Comparison of ENCODE assay signal across 1 cellular context in the genomic region with DNA sequence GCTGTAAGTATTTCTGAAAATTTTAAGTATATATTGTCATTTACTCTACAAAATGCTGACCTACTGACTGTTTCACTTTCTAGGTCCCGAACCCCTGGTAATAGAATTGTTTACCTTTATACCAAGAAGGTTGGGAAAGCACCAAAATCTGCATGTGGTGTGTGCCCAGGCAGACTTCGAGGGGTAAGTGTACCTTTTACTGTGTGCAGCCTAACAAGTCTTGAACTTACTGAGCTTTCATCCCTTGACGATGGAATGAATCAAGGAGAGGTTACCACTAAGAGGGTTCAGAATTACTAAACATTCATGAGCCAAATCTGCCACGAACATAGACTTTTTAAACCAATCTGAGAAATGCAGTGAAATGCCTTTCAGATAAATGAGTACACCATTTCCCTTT.
TF ChIP-seq lines count a peak whose summit lies in the region.

No MANE protein-coding gene starts in this region.

TF ChIP-seq in WTC11, 78 proteins besides CTCF, POLR2A, EP300 and RAD21 (continued from another document):
- TF ChIP-seq MXD4 (CRISPR knock-in tag; IDR thresholded peaks at IDR 0.05; ENCODE audit: borderline replicate concordance) = no peak
- TF ChIP-seq KAT7 (CRISPR knock-in tag; IDR thresholded peaks at IDR 0.05; ENCODE audit: borderline replicate concordance) = no peak
- TF ChIP-seq, protein P1, sequence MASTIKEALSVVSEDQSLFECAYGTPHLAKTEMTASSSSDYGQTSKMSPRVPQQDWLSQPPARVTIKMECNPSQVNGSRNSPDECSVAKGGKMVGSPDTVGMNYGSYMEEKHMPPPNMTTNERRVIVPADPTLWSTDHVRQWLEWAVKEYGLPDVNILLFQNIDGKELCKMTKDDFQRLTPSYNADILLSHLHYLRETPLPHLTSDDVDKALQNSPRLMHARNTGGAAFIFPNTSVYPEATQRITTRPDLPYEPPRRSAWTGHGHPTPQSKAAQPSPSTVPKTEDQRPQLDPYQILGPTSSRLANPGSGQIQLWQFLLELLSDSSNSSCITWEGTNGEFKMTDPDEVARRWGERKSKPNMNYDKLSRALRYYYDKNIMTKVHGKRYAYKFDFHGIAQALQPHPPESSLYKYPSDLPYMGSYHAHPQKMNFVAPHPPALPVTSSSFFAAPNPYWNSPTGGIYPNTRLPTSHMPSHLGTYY (CRISPR knock-in tag; IDR thresholded peaks at IDR 0.05) = no peak
- TF ChIP-seq ZBTB21 (CRISPR knock-in tag; IDR thresholded peaks at IDR 0.05; ENCODE audit: borderline replicate concordance) = no peak
- TF ChIP-seq, protein P2, sequence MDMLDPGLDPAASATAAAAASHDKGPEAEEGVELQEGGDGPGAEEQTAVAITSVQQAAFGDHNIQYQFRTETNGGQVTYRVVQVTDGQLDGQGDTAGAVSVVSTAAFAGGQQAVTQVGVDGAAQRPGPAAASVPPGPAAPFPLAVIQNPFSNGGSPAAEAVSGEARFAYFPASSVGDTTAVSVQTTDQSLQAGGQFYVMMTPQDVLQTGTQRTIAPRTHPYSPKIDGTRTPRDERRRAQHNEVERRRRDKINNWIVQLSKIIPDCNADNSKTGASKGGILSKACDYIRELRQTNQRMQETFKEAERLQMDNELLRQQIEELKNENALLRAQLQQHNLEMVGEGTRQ (CRISPR knock-in tag; IDR thresholded peaks at IDR 0.05) = no peak
- no peak for TF ChIP-seq ZNF219 (CRISPR knock-in tag; IDR thresholded peaks at IDR 0.05; ENCODE audit: borderline replicate concordance)
- TF ChIP-seq, protein P3, sequence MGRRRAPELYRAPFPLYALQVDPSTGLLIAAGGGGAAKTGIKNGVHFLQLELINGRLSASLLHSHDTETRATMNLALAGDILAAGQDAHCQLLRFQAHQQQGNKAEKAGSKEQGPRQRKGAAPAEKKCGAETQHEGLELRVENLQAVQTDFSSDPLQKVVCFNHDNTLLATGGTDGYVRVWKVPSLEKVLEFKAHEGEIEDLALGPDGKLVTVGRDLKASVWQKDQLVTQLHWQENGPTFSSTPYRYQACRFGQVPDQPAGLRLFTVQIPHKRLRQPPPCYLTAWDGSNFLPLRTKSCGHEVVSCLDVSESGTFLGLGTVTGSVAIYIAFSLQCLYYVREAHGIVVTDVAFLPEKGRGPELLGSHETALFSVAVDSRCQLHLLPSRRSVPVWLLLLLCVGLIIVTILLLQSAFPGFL (CRISPR knock-in tag; IDR thresholded peaks at IDR 0.05; ENCODE audit: borderline replicate concordance) = no peak
- no peak for TF ChIP-seq SP1 (CRISPR knock-in tag; conservative IDR thresholded peaks at IDR 0.05)
- TF ChIP-seq OVOL2 (CRISPR knock-in tag; IDR thresholded peaks at IDR 0.05; ENCODE audit: borderline replicate concordance) = no peak
- TF ChIP-seq, protein P4, sequence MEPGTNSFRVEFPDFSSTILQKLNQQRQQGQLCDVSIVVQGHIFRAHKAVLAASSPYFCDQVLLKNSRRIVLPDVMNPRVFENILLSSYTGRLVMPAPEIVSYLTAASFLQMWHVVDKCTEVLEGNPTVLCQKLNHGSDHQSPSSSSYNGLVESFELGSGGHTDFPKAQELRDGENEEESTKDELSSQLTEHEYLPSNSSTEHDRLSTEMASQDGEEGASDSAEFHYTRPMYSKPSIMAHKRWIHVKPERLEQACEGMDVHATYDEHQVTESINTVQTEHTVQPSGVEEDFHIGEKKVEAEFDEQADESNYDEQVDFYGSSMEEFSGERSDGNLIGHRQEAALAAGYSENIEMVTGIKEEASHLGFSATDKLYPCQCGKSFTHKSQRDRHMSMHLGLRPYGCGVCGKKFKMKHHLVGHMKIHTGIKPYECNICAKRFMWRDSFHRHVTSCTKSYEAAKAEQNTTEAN (CRISPR knock-in tag; IDR thresholded peaks at IDR 0.05) = no peak
- TF ChIP-seq, protein P5, sequence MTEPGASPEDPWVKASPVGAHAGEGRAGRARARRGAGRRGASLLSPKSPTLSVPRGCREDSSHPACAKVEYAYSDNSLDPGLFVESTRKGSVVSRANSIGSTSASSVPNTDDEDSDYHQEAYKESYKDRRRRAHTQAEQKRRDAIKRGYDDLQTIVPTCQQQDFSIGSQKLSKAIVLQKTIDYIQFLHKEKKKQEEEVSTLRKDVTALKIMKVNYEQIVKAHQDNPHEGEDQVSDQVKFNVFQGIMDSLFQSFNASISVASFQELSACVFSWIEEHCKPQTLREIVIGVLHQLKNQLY (CRISPR knock-in tag; IDR thresholded peaks at IDR 0.05) = no peak
- no peak for TF ChIP-seq NFYB (CRISPR knock-in tag; conservative IDR thresholded peaks at IDR 0.05; ENCODE audit: low read depth)
